Comparison of ENCODE assay signal across 17 cellular contexts in genomic region chr7:30816291-30817059, GRCh38. TPM values are rescaled to one million over a fixed set of nuclear protein-coding genes. Genes with fewer than 3 reads are reported as not detected.
A peak's percentile ranks its signal among the peaks of the same experiment; 100 is the strongest.
DNase-seq lines count a peak whose midpoint lies in the region; ATAC-seq, FAIRE-seq and TF ChIP-seq lines count a peak whose summit lies in the region.
"Had no signal": no experiment of that assay in that cellular context is flagged by ENCODE, and none has a peak within 500 bp of the region (broad histone marks: within the 10 kb centered on the region; RNA-seq: fewer than 3 reads in every experiment).

No MANE protein-coding gene starts in this region.

- peaks cover 0 to 5% of the 10 kb centered on the region in 2 donors for H3K27me3 Mint-ChIP-seq in natural killer cell treated with Interleukin-12 subunit alpha and Interleukin-12 subunit beta and Interleukin-15 and Interleukin-18, amount 100 ng/mL, for 72 hours

- H3K4me1 ChIP-seq in right lobe of liver (no peaks in the 10 kb centered on the region), HepG2 (ENCODE audit: insufficient read depth, low read length) (no peaks in the 10 kb centered on the region), BE2C (no peaks in the 10 kb centered on the region)

- ATAC-seq in right lobe of liver: peak; percentile 11 to 64 (median 37)
- ATAC-seq in HepG2: no peak
- ATAC-seq in left ventricle myocardium superior: peak; percentile 74
- ATAC-seq in sciatic nerve: peak; percentile 36
- no peak for ATAC-seq in HG02885 (IDR thresholded peaks at IDR 0.05; ENCODE audit: poor library complexity, unreplicated experiment)
- ATAC-seq in natural killer cell treated with Interleukin-12 subunit alpha and Interleukin-12 subunit beta and Interleukin-15 and Interleukin-18, amount 100 ng/mL, for 72 hours: no peak
- no peak for ATAC-seq in HG02970 (IDR thresholded peaks at IDR 0.05; ENCODE audit: low FRiP score, unreplicated experiment)

- H3K79me2 ChIP-seq in HepG2 (ENCODE audit: insufficient read depth, low read length): no peaks in the 10 kb centered on the region

- POLR2A ChIA-PET in HepG2 (lab: Yijun Ruan, JAX): no interaction called here

- no peak for TF ChIP-seq RAD21 in HepG2 (CRISPR knock-in tag; IDR thresholded peaks at IDR 0.05)

- no peak overlapping the region for H3K27ac Mint-ChIP-seq in natural killer cell treated with Interleukin-12 subunit alpha and Interleukin-12 subunit beta and Interleukin-15 and Interleukin-18, amount 100 ng/mL, for 72 hours
- H3K27ac Mint-ChIP-seq: CD8-positive, alpha-beta memory T cell; GM23338 had no signal

- CTCF ChIA-PET in HepG2 (lab: Yijun Ruan, JAX; ENCODE audit: low intra/inter-chr PET ratio, low total read pairs): no interaction called here

- H3K4me1 Mint-ChIP-seq in natural killer cell treated with Interleukin-12 subunit alpha and Interleukin-12 subunit beta and Interleukin-15 and Interleukin-18, amount 100 ng/mL, for 72 hours (ENCODE audit: low read depth in 2 of 2): no peaks in the 10 kb centered on the region
- H3K4me1 Mint-ChIP-seq: CD8-positive, alpha-beta memory T cell had no signal

- no peak overlapping the region for H3K4me3 Mint-ChIP-seq in natural killer cell treated with Interleukin-12 subunit alpha and Interleukin-12 subunit beta and Interleukin-15 and Interleukin-18, amount 100 ng/mL, for 72 hours
- H3K4me3 Mint-ChIP-seq: CD8-positive, alpha-beta memory T cell; GM23338 had no signal

- intact Hi-C loops in right lobe of liver (cut with DNase I) (no loop called here), HepG2 (cut with micrococcal nuclease; ENCODE audit: unreplicated experiment) (no loop called here), left ventricle myocardium superior (cut with micrococcal nuclease) (no loop called here), sciatic nerve (cut with DNase I) (no loop called here)

- H3K9me3 Mint-ChIP-seq in natural killer cell treated with Interleukin-12 subunit alpha and Interleukin-12 subunit beta and Interleukin-15 and Interleukin-18, amount 100 ng/mL, for 72 hours: no peaks in the 10 kb centered on the region
- H3K9me3 Mint-ChIP-seq: CD8-positive, alpha-beta memory T cell; GM23338 had no signal

- no peaks in the 10 kb centered on the region for H3K36me3 Mint-ChIP-seq in natural killer cell treated with Interleukin-12 subunit alpha and Interleukin-12 subunit beta and Interleukin-15 and Interleukin-18, amount 100 ng/mL, for 72 hours
- H3K36me3 Mint-ChIP-seq: CD8-positive, alpha-beta memory T cell had no signal

- no peak overlapping the region for H3K4me3 ChIP-seq in right lobe of liver
- no peak overlapping the region for H3K4me3 ChIP-seq in HepG2 (replicated peaks in 1 of 3; ENCODE audit: insufficient read depth in 1 of 3, low read depth in 2 of 3, low read length in 3 of 3)
- H3K4me3 ChIP-seq in BE2C (ENCODE audit: low read depth, low read length): no peak overlapping the region
- H3K4me3 ChIP-seq: GM23338 had no signal

- H3K27me3 ChIP-seq in right lobe of liver (no peaks in the 10 kb centered on the region), HepG2 (ENCODE audit: control insufficient read depth in 1 of 2, insufficient read depth in 2 of 2, low read length in 2 of 2) (no peaks in the 10 kb centered on the region; a peak in 1 of 5 replicates), BE2C (no peaks in the 10 kb centered on the region)

- TF ChIP-seq CTCF in right lobe of liver (IDR thresholded peaks at IDR 0.05): no peak
- TF ChIP-seq CTCF in HepG2 (CRISPR knock-in tag; IDR thresholded peaks at IDR 0.05): no peak
- no peak for TF ChIP-seq CTCF in BE2C (IDR thresholded peaks at IDR 0.05; ENCODE audit: low read depth, low read length)

- FAIRE-seq in HepG2 (lab: Jason Lieb, UNC): no peak
- FAIRE-seq: A204.1 had no signal

- H3K9ac ChIP-seq in HepG2 (ENCODE audit: insufficient read depth, low read depth, low read length): no peak overlapping the region

- H3K36me3 ChIP-seq in right lobe of liver: no peaks in the 10 kb centered on the region
- no peaks in the 10 kb centered on the region for H3K36me3 ChIP-seq in HepG2 (replicated peaks in 1 of 2; ENCODE audit: control insufficient read depth in 1 of 2, insufficient read depth in 2 of 2, low read length in 2 of 2)
- no peaks in the 10 kb centered on the region for H3K36me3 ChIP-seq in BE2C

- 74% methylated on average over 6 of the region's 15 CpGs for WGBS in right lobe of liver (ENCODE audit: insufficient coverage, low coverage, low lambda C conversion rate, missing lambda C conversion rate)
- 47% methylated on average over 13 of the region's 15 CpGs for WGBS in HepG2 (ENCODE audit: low lambda C conversion rate)

- no peak overlapping the region for H3K4me2 ChIP-seq in HepG2 (ENCODE audit: low read depth, low read length)
- H3K4me2 ChIP-seq: GM23338 had no signal

- no peaks in the 10 kb centered on the region for H3K9me3 ChIP-seq in right lobe of liver
- no peaks in the 10 kb centered on the region for H3K9me3 ChIP-seq in HepG2 (ENCODE audit: low read length)
- no peaks in the 10 kb centered on the region for H3K9me3 ChIP-seq in BE2C

- no peak for TF ChIP-seq EP300 in HepG2 (IDR thresholded peaks at IDR 0.05; ENCODE audit: low read depth in 2 of 2, low read length in 2 of 2)
- TF ChIP-seq EP300 in HepG2 (CRISPR knock-in tag; IDR thresholded peaks at IDR 0.05; ENCODE audit: borderline replicate concordance): no peak

- no peak for TF ChIP-seq POLR2A in right lobe of liver (IDR thresholded peaks at IDR 0.05)
- no peak for TF ChIP-seq POLR2A in HepG2 (IDR thresholded peaks at IDR 0.05; ENCODE audit: insufficient read depth in 1 of 2, low read depth in 2 of 2, low read length in 2 of 2)

- in situ Hi-C loops in HepG2 (cut with HindIII; ENCODE audit: extremely low pct_ligation_motif_present, low pct_unique_long_range_greater_than_20kb): no loop called here

- H4K20me1 ChIP-seq in HepG2 (ENCODE audit: insufficient read depth, low read length): no peaks in the 10 kb centered on the region

- H3K27ac ChIP-seq in right lobe of liver: peak overlapping the region in 1 of 3 donors; percentile 66
- H3K27ac ChIP-seq in HepG2 (ENCODE audit: extremely low read length, insufficient read depth, low read length): no peak overlapping the region

- no TSS peak for BruUV-seq in HepG2 (replicated peaks; lab: Mats Ljungman, UMichigan)

- no peak overlapping the region for H2AFZ ChIP-seq in HepG2 (ENCODE audit: low read length)
- H2AFZ ChIP-seq: GM23338 had no signal

- DNase-seq in right lobe of liver: no peak
- no peak for DNase-seq in HepG2 (ENCODE audit: low spot score)
- DNase-seq in left ventricle myocardium superior: peak; percentile 63
- no peak for DNase-seq in sciatic nerve (ENCODE audit: low spot score)
- no peak for DNase-seq in BE2C
- DNase-seq in natural killer cell treated with Interleukin-12 subunit alpha and Interleukin-12 subunit beta and Interleukin-15 and Interleukin-18, amount 100 ng/mL, for 72 hours (ENCODE audit: low spot score): no peak
- DNase-seq: activated CD4-positive, alpha-beta T cell treated with anti-CD3 and anti-CD28 coated beads, Interleukin-2, amount 50 U/mL, for 48 hours; activated gamma-delta T cell; CD8-positive, alpha-beta memory T cell; mesendoderm; NCI-H1092 treated with DMSO at 0.1 percent for 48 hours; SIG-M5; T-helper 9 cell had no signal

TF ChIP-seq in HepG2, 621 proteins besides CTCF, POLR2A, EP300 and RAD21 (continues in another document):
- TF ChIP-seq ZBTB8A (CRISPR knock-in tag; IDR thresholded peaks at IDR 0.05; ENCODE audit: borderline replicate concordance, low read depth): no peak
- TF ChIP-seq RBM22 (optimal IDR thresholded peaks at IDR 0.05; ENCODE audit: low read length): no peak
- TF ChIP-seq EZH2 (conservative IDR thresholded peaks at IDR 0.05; ENCODE audit: low read depth, low read length): no peak
- no peak for TF ChIP-seq PHB2 (IDR thresholded peaks at IDR 0.05; ENCODE audit: partially characterized antibody)

RNA-seq across cellular contexts. Expression of gene MINDY4, which starts 45.3 kb away (rescaled TPM):
- total RNA-seq in right lobe of liver (1 to 10 TPM; 1.2 to 3.2 (median 2.3) TPM), HepG2 (2016; rRNA removed; fragmentation: Illumina TruSeq; extraction: Trizol) (not detected in 2 replicates), left ventricle myocardium superior (4.9 TPM), sciatic nerve (15.6 TPM)
- total RNA-seq in HepG2 (2016; cell fraction: cytosol; rRNA removed; fragmentation: Illumina TruSeq; extraction: Trizol; ENCODE audit: low read depth): not detected in 2 replicates
- not detected in 2 replicates for total RNA-seq in HepG2 (2016; cell fraction: insoluble cytoplasmic fraction; rRNA removed; fragmentation: Illumina TruSeq; extraction: Trizol)
- not detected in 2 replicates for total RNA-seq in HepG2 (2016; cell fraction: membrane; rRNA removed; fragmentation: Illumina TruSeq; extraction: Trizol)
- not detected in 2 replicates for total RNA-seq in HepG2 (2016; cell fraction: nucleus; rRNA removed; fragmentation: Illumina TruSeq; extraction: Trizol)
- not detected in 2 replicates for polyA plus RNA-seq in HepG2 (2011; rRNA removed)
- not detected in 2 replicates for polyA plus RNA-seq in HepG2 (2011; cell fraction: cytosol; rRNA removed)
- not detected in 2 replicates for polyA plus RNA-seq in HepG2 (2011; cell fraction: nucleus; rRNA removed)
- polyA plus RNA-seq in HepG2 (2012): not detected in 2 replicates
- not detected in 2 replicates for polyA plus RNA-seq in HepG2 (2016; cell fraction: cytosol; fragmentation: Illumina TruSeq; extraction: Trizol; ENCODE audit: low read depth)
- polyA plus RNA-seq in HepG2 (2016; cell fraction: insoluble cytoplasmic fraction; fragmentation: Illumina TruSeq; extraction: Trizol; ENCODE audit: low read depth): not detected in 2 replicates
- not detected in 2 replicates for polyA plus RNA-seq in HepG2 (2016; cell fraction: membrane; fragmentation: Illumina TruSeq; extraction: Trizol; ENCODE audit: low read depth)
- polyA plus RNA-seq in HepG2 (2016; cell fraction: nucleus; fragmentation: Illumina TruSeq; extraction: Trizol; ENCODE audit: insufficient read depth, low read depth): not detected in 2 replicates
- polyA minus RNA-seq in HepG2 (2011; rRNA and poly(A)+ RNA removed; ENCODE audit: low replicate concordance): not detected in 2 replicates
- not detected in 2 replicates for polyA minus RNA-seq in HepG2 (2011; cell fraction: cytosol; rRNA and poly(A)+ RNA removed)
- polyA minus RNA-seq in HepG2 (2011; cell fraction: nucleus; rRNA and poly(A)+ RNA removed): not detected in 2 replicates
- 2.2 TPM for polyA plus RNA-seq in BE2C (2012; ENCODE audit: insufficient read depth, insufficient read length, low read depth)
- total RNA-seq in natural killer cell treated with Interleukin-12 subunit alpha and Interleukin-12 subunit beta and Interleukin-15 and Interleukin-18, amount 100 ng/mL, for 72 hours: 1 to 10 TPM in 1 of 2 donors, under 1 TPM in 1; 0.93 to 2.5 TPM

Comparison
In these comparisons a context has a peak if more than half of its experiments do, and no peak if none do; other contexts are left out.
1. ATAC-seq: peak in right lobe of liver (4 of 4), left ventricle myocardium superior (single experiment) and sciatic nerve (single experiment); none in HepG2 (single experiment), HG02885 (single experiment), natural killer cell treated with Interleukin-12 subunit alpha and Interleukin-12 subunit beta and Interleukin-15 and Interleukin-18, amount 100 ng/mL, for 72 hours (0 of 2) and HG02970 (single experiment).